ENCODE assay signal across 29 cellular contexts in the genomic region with DNA sequence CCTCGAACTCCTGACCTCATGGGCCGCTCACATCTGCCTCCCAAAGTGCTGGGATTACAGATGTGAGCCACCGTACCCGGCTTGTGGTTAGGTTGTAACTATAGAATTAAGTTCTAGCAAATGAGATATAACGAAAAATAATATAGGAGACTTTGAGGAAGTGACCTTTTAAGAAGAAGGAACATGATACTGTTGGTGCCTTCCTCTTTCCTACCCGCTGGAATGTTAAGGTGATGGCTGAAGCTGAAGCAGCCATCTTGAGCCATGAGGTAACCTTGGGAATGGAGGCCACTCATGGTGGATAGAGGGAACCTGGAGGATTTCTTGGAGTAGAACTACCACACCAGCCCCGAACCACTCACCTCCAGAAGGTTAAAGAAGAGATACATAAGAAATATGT. TPM values are rescaled to one million over a fixed set of nuclear protein-coding genes. Genes with fewer than 3 reads are reported as not detected.
"Had no signal": no experiment of that assay in that cellular context is flagged by ENCODE, and none has a peak within 500 bp of the region (broad histone marks: within the 10 kb centered on the region; RNA-seq: fewer than 3 reads in every experiment).

No MANE protein-coding gene starts in this region.

- H3K4me3 ChIP-seq: PC-9, Peyer's patch, SJSA1, SK-N-MC had no signal

- H3K4me2 ChIP-seq: KMS-11, PC-9 had no signal

- H3K4me3 Mint-ChIP-seq: T-cell; T-helper 1 cell treated with Interleukin-12 subunit alpha and Interleukin-12 subunit beta and Interleukin-4 antibody, amounts not matched to agents 30 μg/mL and 1 μg/mL, for 36 hours had no signal

- H3K36me3 Mint-ChIP-seq: T-cell had no signal

- H3K9ac ChIP-seq: KMS-11 had no signal

- FAIRE-seq: HepG2 had no signal

- H3K27me3 ChIP-seq: Peyer's patch had no signal

- DNase-seq: IMR-90, Kasumi-1, MM.1S, NCI-H1048, NCI-H1105, NCI-H1417, NCI-H1436 treated with DMSO at 0.1 percent for 48 hours, NCI-H1694, NCI-H187 treated with DMSO at 0.1 percent for 48 hours, NCI-H2029 treated with DMSO at 0.1 percent for 48 hours, NCI-H226, NCI-H446, NCI-H510A, NCI-H524 treated with DMSO at 0.1 percent for 48 hours, NCI-H69, NCI-H774, OCI-M1, PC-9, Peyer's patch, Right ventricle myocardium superior, RPMI8226, SIG-M5, SW 1271, T-cell had no signal

- H3K36me3 ChIP-seq: Peyer's patch, SJSA1 had no signal

- H3K27ac ChIP-seq: KMS-11, PC-9, Peyer's patch, SJSA1, SK-N-MC had no signal

- H2AFZ ChIP-seq: PC-9 had no signal

- H3K9me3 ChIP-seq: Peyer's patch, SJSA1 had no signal

- H3K4me1 ChIP-seq: SJSA1 had no signal

- ATAC-seq: HepG2, T-cell had no signal

- H3K27ac Mint-ChIP-seq: T-cell; T-helper 1 cell treated with Interleukin-12 subunit alpha and Interleukin-12 subunit beta and Interleukin-4 antibody, amounts not matched to agents 30 μg/mL and 1 μg/mL, for 36 hours had no signal

- H3K9me3 Mint-ChIP-seq: T-cell; T-helper 1 cell treated with Interleukin-12 subunit alpha and Interleukin-12 subunit beta and Interleukin-4 antibody, amounts not matched to agents 30 μg/mL and 1 μg/mL, for 36 hours had no signal

RNA-seq across cellular contexts. Expression of a gene that starts 48.1 kb away (rescaled TPM):
- total RNA-seq: HepG2 had no signal
